In genomic region chr2:74498500-74499268, GRCh38 we compare ENCODE assay signal across 8 cellular contexts. TPM values are rescaled to one million over a fixed set of nuclear protein-coding genes. Genes with fewer than 3 reads are reported as not detected.
A peak's percentile ranks its signal among the peaks of the same experiment; 100 is the strongest.
DNase-seq lines count a peak whose midpoint lies in the region; ATAC-seq and TF ChIP-seq lines count a peak whose summit lies in the region.

No MANE protein-coding gene starts in this region.

- DNase-seq in NOMO-1 treated with DMSO at 0.1 percent for 48 hours (lab: John Stamatoyannopoulos, UW; ENCODE audit: unreplicated experiment) = peak; percentile 16
- DNase-seq in NOMO-1 treated with dmso at 0.1 percent for 144 hours (lab: John Stamatoyannopoulos, UW; ENCODE audit: unreplicated experiment) = no peak
- no peak for DNase-seq in T-helper 17 cell
- DNase-seq in fibroblast of pulmonary artery (ENCODE audit: low read depth) = peak; percentile 23
- DNase-seq in renal cortical epithelial cell (ENCODE audit: low read depth) = peak; percentile 19
- DNase-seq in NAMALWA (ENCODE audit: low spot score) = no peak
- DNase-seq in stimulated activated CD4-positive, alpha-beta T cell treated with anti-CD3 and anti-CD28 coated beads, Interleukin-4, amount 100 ng/mL, for 4 hours = no peak

- H3K27me3 Mint-ChIP-seq in T-helper 17 cell = peaks cover 57% of the 10 kb centered on the region

- H3K9me3 ChIP-seq in T-helper 17 cell (ENCODE audit: control insufficient read depth, low read length, poor library complexity, severe bottlenecking) = no peaks in the 10 kb centered on the region

- H3K4me3 ChIP-seq in fibroblast of pulmonary artery (replicated peaks; ENCODE audit: low read depth, low read length) = peak overlapping the region; percentile 40

- TF ChIP-seq CTCF in fibroblast of pulmonary artery (IDR thresholded peaks at IDR 0.05; ENCODE audit: low read length, missing control alignments) = no peak

- H3K36me3 Mint-ChIP-seq in T-helper 17 cell (ENCODE audit: low read depth) = peaks cover 3% of the 10 kb centered on the region

- H3K4me3 Mint-ChIP-seq in T-helper 17 cell = peak overlapping the region; percentile 90

- H3K4me1 Mint-ChIP-seq in T-helper 17 cell = peaks cover 23% of the 10 kb centered on the region

- peak overlapping the region; percentile 84 for H3K27ac Mint-ChIP-seq in T-helper 17 cell

- ATAC-seq in T-helper 17 cell (peak; percentile 40), HG02759 (IDR thresholded peaks at IDR 0.05; ENCODE audit: unreplicated experiment) (no peak)

RNA-seq across cellular contexts. Expression of gene LBX2, which starts 0.7 kb away (rescaled TPM):
- total RNA-seq in T-helper 17 cell = under 1 TPM in 1 of 2 donors, not detected in 1; 0.26 TPM
- total RNA-seq in renal cortical epithelial cell = 0.99 and 1.0 TPM in 2 replicates

RNA-seq across cellular contexts. Expression of gene PCGF1, which starts 8.8 kb away (rescaled TPM):
- total RNA-seq in T-helper 17 cell = 10 to 100 TPM; 28.2 to 31.5 TPM
- total RNA-seq in renal cortical epithelial cell = 19.1 and 20.7 TPM in 2 replicates

RNA-seq across cellular contexts. Expression of gene TLX2, which starts 15.6 kb away (rescaled TPM):
- total RNA-seq in T-helper 17 cell (1 to 10 TPM in 1 of 2 donors, under 1 TPM in 1; 0.16 to 1.5 TPM), renal cortical epithelial cell (0.05 TPM in 1 of 2 replicates, not detected in the other)

RNA-seq across cellular contexts. Expression of gene TTC31, which starts 15.8 kb away (rescaled TPM):
- total RNA-seq in T-helper 17 cell = 10 to 100 TPM; 32.3 to 36.6 TPM
- 16.0 and 18.8 TPM in 2 replicates for total RNA-seq in renal cortical epithelial cell

RNA-seq across cellular contexts. Expression of gene CCDC142, which starts 15.9 kb away (rescaled TPM):
- total RNA-seq in T-helper 17 cell (10 to 100 TPM; 13.7 to 14.7 TPM), renal cortical epithelial cell (9.7 and 12.8 TPM in 2 replicates)

Comparison
In these comparisons a context has a peak if more than half of its experiments do, and no peak if none do; other contexts are left out.
1. DNase-seq: peak in NOMO-1 treated with DMSO at 0.1 percent for 48 hours (single experiment), fibroblast of pulmonary artery (single experiment) and renal cortical epithelial cell (single experiment); none in NOMO-1 treated with dmso at 0.1 percent for 144 hours (single experiment), T-helper 17 cell (0 of 3), NAMALWA (single experiment) and stimulated activated CD4-positive, alpha-beta T cell treated with anti-CD3 and anti-CD28 coated beads, Interleukin-4, amount 100 ng/mL, for 4 hours (0 of 2).